24 cellular contexts compared by ENCODE assay signal in the genomic region with DNA sequence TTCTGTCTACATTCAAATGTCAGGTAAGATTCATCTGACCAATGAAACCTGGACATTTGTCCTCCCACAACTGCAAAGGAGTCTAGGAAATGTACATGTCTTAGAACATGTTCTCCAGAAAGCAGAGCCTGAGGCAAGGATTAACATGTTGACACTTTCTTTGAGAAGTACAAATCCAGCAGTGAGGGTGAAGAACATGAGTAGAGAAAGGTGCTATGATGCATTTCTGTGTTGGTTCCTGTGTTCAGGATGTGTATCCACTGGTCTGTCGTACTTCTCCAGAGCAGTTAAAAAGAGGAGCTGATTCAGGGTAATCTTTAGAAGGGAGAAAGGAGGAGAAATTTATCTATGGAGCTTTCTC.
"Had no signal": no experiment of that assay in that cellular context is flagged by ENCODE, and none has a peak within 500 bp of the region (broad histone marks: within the 10 kb centered on the region; RNA-seq: fewer than 3 reads in every experiment).

No MANE protein-coding gene starts in this region.

- H3K27me3 ChIP-seq: foreskin keratinocyte, hepatocyte, neural progenitor cell, vagina had no signal

- H3K27ac ChIP-seq: foreskin keratinocyte, hepatocyte, neural progenitor cell, thoracic aorta, vagina, WERI-Rb-1 had no signal

- H3K4me1 ChIP-seq: foreskin keratinocyte, neural progenitor cell, vagina had no signal

- H3K9me3 Mint-ChIP-seq: activated naive CD8-positive, alpha-beta T cell treated with anti-CD3 and anti-CD28 coated beads for 36 hours; naive B cell; neural progenitor cell; stimulated activated naive B cell treated with anti-CD40 and anti-IgM and Interleukin-4, amounts not matched to agents 10 μg/mL and 1 μg/mL and 100 μg/mL, for 72 hours; type B pancreatic cell had no signal

- H3K27me3 Mint-ChIP-seq: activated naive CD8-positive, alpha-beta T cell treated with anti-CD3 and anti-CD28 coated beads for 36 hours; naive B cell; progenitor cell of endocrine pancreas; stimulated activated naive B cell treated with anti-CD40 and anti-IgM and Interleukin-4, amounts not matched to agents 10 μg/mL and 1 μg/mL and 100 μg/mL, for 72 hours had no signal

- H3K9me3 ChIP-seq: mucosa of descending colon, thoracic aorta, vagina had no signal

- H3K36me3 Mint-ChIP-seq: activated naive CD8-positive, alpha-beta T cell treated with anti-CD3 and anti-CD28 coated beads for 36 hours; naive B cell; neural progenitor cell; stimulated activated naive B cell treated with anti-CD40 and anti-IgM and Interleukin-4, amounts not matched to agents 10 μg/mL and 1 μg/mL and 100 μg/mL, for 72 hours; type B pancreatic cell had no signal

- DNase-seq: activated CD4-positive, alpha-beta T cell treated with anti-CD3 and anti-CD28 coated beads, Interleukin-2, amount 10 ng/mL, durations not matched to agents 7 days and 5 days; activated CD4-positive, CD25-positive, alpha-beta regulatory T cell treated with anti-CD3 and anti-CD28 coated beads, Interleukin-2, amount 50 U/mL, for 72 hours; activated naive CD4-positive, alpha-beta T cell; activated naive CD8-positive, alpha-beta T cell treated with anti-CD3 and anti-CD28 coated beads for 36 hours; activated T-cell treated with anti-CD3 and anti-CD28 coated beads, Interleukin-2, amount 50 U/mL, for 1 hour; cortex of kidney; foreskin keratinocyte; glutamatergic neuron; kidney glomerular epithelial cell; left ventricle myocardium superior; mesendoderm; mucosa of descending colon; naive B cell; retina; stimulated activated CD4-positive, alpha-beta T cell treated with anti-CD3 and anti-CD28 coated beads, Interleukin-2, amount 100 ng/mL, for 48 hours; stimulated activated CD8-positive, alpha-beta memory T cell treated with anti-CD3 and anti-CD28 coated beads, Interleukin-4, amount 100 ng/mL, for 48 hours; stimulated activated naive B cell treated with anti-CD40 and anti-IgM and Interleukin-4, amounts not matched to agents 10 μg/mL and 1 μg/mL and 100 μg/mL, for 72 hours; WERI-Rb-1 had no signal

- H3K27ac Mint-ChIP-seq: activated CD4-positive, alpha-beta T cell treated with anti-CD3 and anti-CD28 coated beads, Interleukin-2, amount 10 ng/mL, durations not matched to agents 7 days and 5 days; activated naive CD8-positive, alpha-beta T cell treated with anti-CD3 and anti-CD28 coated beads for 36 hours; naive B cell; neural progenitor cell; progenitor cell of endocrine pancreas; stimulated activated naive B cell treated with anti-CD40 and anti-IgM and Interleukin-4, amounts not matched to agents 10 μg/mL and 1 μg/mL and 100 μg/mL, for 72 hours; type B pancreatic cell had no signal

- H3K4me3 ChIP-seq: hepatocyte, mucosa of descending colon, neural progenitor cell, thoracic aorta, vagina had no signal

- H3K4me3 Mint-ChIP-seq: activated CD4-positive, alpha-beta T cell treated with anti-CD3 and anti-CD28 coated beads, Interleukin-2, amount 10 ng/mL, durations not matched to agents 7 days and 5 days; activated naive CD8-positive, alpha-beta T cell treated with anti-CD3 and anti-CD28 coated beads for 36 hours; naive B cell; neural progenitor cell; stimulated activated naive B cell treated with anti-CD40 and anti-IgM and Interleukin-4, amounts not matched to agents 10 μg/mL and 1 μg/mL and 100 μg/mL, for 72 hours; type B pancreatic cell had no signal

- ATAC-seq: foreskin keratinocyte; left ventricle myocardium superior; mucosa of descending colon; stimulated activated naive B cell treated with anti-CD40 and anti-IgM and Interleukin-4, amounts not matched to agents 10 μg/mL and 1 μg/mL and 100 μg/mL, for 72 hours had no signal

- H3K36me3 ChIP-seq: neural progenitor cell, thoracic aorta, vagina, WERI-Rb-1 had no signal
